Comparison of ENCODE assay signal across 9 cellular contexts in the genomic region with DNA sequence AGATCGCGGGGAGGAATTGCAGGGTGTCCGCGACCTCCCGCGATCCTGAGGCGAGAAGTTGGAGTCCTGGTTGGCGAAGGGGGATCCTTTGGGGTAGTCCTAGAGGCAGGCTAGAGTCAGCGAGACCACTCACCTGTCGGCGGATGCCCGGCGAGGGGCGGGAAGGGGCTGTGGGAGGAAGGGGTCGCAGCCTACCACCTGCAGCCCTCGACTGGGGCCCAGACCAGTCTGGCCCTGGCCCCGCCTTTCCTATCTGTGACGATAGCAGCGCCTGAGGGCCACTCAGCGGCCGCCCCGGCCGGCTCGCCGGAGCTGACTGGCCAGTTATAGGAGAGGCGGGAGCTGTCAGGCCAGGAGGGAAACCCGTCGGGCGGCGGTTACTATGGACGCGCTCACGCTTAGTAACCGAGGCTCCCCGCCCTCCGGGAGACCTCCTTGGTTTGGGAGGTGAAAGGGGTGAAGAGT. TPM values are rescaled to one million over a fixed set of nuclear protein-coding genes. Genes with fewer than 3 reads are reported as not detected.
A peak's percentile ranks its signal among the peaks of the same experiment; 100 is the strongest.
DNase-seq lines count a peak whose midpoint lies in the region; ATAC-seq, FAIRE-seq and TF ChIP-seq lines count a peak whose summit lies in the region.
"Had no signal": no experiment of that assay in that cellular context is flagged by ENCODE, and none has a peak within 500 bp of the region (broad histone marks: within the 10 kb centered on the region; RNA-seq: fewer than 3 reads in every experiment).

TEKT3 (minus strand) TSS at position 213 of the 465 bp plus-strand sequence. CDS start 10,012 bp downstream, outside the sequence.

- FAIRE-seq in kidney (lab: Jason Lieb, UNC) (no peak), small intestine (lab: Jason Lieb, UNC) (no peak)

- H3K27ac ChIP-seq in kidney (ENCODE audit: low read depth in 2 of 2, low read length in 2 of 2): no peak within 1 kb of the TSS
- H3K27ac ChIP-seq in small intestine (ENCODE audit: low read depth in 1 of 2, low read length in 1 of 2): no peak within 1 kb of the TSS
- H3K27ac ChIP-seq: BLaER1 had no signal

- H3K4me1 ChIP-seq in kidney (ENCODE audit: control insufficient read depth in 1 of 2, insufficient read depth in 1 of 2, low read depth in 1 of 2, low read length in 2 of 2) (peaks cover 4 to 5% of the 10 kb centered on the region in 2 donors), small intestine (ENCODE audit: control insufficient read depth in 2 of 2, insufficient read depth in 1 of 2, low read depth in 1 of 2, low read length in 1 of 2) (peaks cover 0 to 2% of the 10 kb centered on the region in 2 donors)
- H3K4me1 ChIP-seq: BLaER1 had no signal

- H3K27me3 ChIP-seq in small intestine (ENCODE audit: control insufficient read depth in 2 of 2, insufficient read depth in 2 of 2, low read length in 2 of 2): no peaks in the 10 kb centered on the region

- no peak for ATAC-seq in HG03280 (IDR thresholded peaks at IDR 0.05; ENCODE audit: unreplicated experiment)

- peak within 1 kb of the TSS in 1 of 2 donors; percentile 34 for H3K9ac ChIP-seq in kidney (ENCODE audit: low read length in 2 of 2)
- H3K9ac ChIP-seq: BLaER1 had no signal

- TF ChIP-seq CTCF in kidney (IDR thresholded peaks at IDR 0.05; ENCODE audit: borderline replicate concordance, extremely low read depth, insufficient read depth): no peak

- H3K9me3 ChIP-seq in kidney (ENCODE audit: control insufficient read depth in 1 of 2, low read length in 2 of 2) (no peaks in the 10 kb centered on the region), small intestine (ENCODE audit: control insufficient read depth, low read depth) (no peaks in the 10 kb centered on the region)

- H3K36me3 ChIP-seq in kidney (ENCODE audit: control insufficient read depth in 1 of 2, insufficient read depth in 2 of 2, low read length in 2 of 2) (no peaks in the 10 kb centered on the region), small intestine (ENCODE audit: control insufficient read depth in 2 of 2, insufficient read depth in 2 of 2, low read length in 2 of 2) (no peaks in the 10 kb centered on the region)
- H3K36me3 ChIP-seq: BLaER1 had no signal

- H3K4me3 ChIP-seq in kidney (ENCODE audit: low read length in 2 of 2): peak within 1 kb of the TSS; percentile 65 to 72
- H3K4me3 ChIP-seq in small intestine (ENCODE audit: low read depth in 1 of 2, low read length in 2 of 2): peak within 1 kb of the TSS in 1 of 2 donors; percentile 27
- H3K4me3 ChIP-seq: BLaER1 had no signal

- DNase-seq in DMS79 treated with DMSO at 0.1 percent for 48 hours (lab: John Stamatoyannopoulos, UW): peak; percentile 1
- no peak for DNase-seq in DMS79 (lab: John Stamatoyannopoulos, UW)
- peak; percentile 89 for DNase-seq in NCI-H748 (lab: John Stamatoyannopoulos, UW; ENCODE audit: unreplicated experiment)
- DNase-seq in dermis microvascular lymphatic vessel endothelial cell (ENCODE audit: low read depth in 2 of 2): peak; percentile 55 to 64
- peak; percentile 94 for DNase-seq in kidney
- DNase-seq in small intestine: peak; percentile 87
- no peak for DNase-seq in Kasumi-1 (lab: John Stamatoyannopoulos, UW)

- 2 to 4% (median 2%) methylated on average over 33 to 36 of the region's 36 CpGs for WGBS in small intestine, 3 donors

- intact Hi-C loops in kidney (cut with DNase I): no loop called here

RNA-seq across cellular contexts. Expression of gene TEKT3, which starts in this region (rescaled TPM):
- total RNA-seq in dermis microvascular lymphatic vessel endothelial cell: not detected in 2 replicates
- 1.4 TPM for total RNA-seq in kidney
- polyA plus RNA-seq in kidney (ENCODE audit: insufficient read depth, low read depth, low replicate concordance): not detected
- under 1 TPM in 1 of 3 donors, not detected in 2; 0.24 TPM for polyA plus RNA-seq in small intestine

Comparison
In these comparisons a context has a peak if more than half of its experiments do, and no peak if none do; other contexts are left out.
1. DNase-seq: peak in DMS79 treated with DMSO at 0.1 percent for 48 hours (single experiment), NCI-H748 (single experiment) and kidney (single experiment); none in DMS79 (single experiment) and Kasumi-1 (0 of 2).
2. Peak in DNase-seq in dermis microvascular lymphatic vessel endothelial cell; RNA of the gene not detected or under 1 TPM.
3. Peak in DNase-seq in small intestine; RNA of the gene not detected or under 1 TPM.